ENCODE assay signal across 1 cellular context in the genomic region with DNA sequence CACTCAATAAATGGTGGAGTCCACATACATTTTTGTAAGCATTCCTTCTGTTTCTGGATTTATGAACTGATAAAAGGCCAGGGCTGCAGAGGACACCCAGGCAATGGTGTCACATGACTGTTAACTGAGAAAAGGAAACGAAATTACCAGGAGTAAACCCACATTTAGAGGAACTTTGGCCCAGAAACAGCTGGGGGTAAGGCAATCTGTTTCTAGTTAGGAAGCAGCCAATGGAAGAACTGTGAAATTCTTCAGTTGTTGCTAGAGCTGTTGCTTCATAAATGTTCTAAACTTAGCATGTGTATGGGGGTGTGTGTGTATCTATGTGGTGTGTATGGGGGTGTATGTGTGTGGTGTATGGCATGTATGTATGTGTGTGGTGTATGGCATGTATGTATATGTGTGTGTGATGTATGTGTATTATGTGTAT.
A peak's percentile ranks its signal among the peaks of the same experiment; 100 is the strongest.
TF ChIP-seq lines count a peak whose summit lies in the region.

No MANE protein-coding gene starts in this region.

TF ChIP-seq in K562, 482 proteins besides CTCF, POLR2A, EP300 and RAD21 (continued from another document):
- TF ChIP-seq KAT2B (IDR thresholded peaks at IDR 0.05; ENCODE audit: low read depth, low read length) (no peak), ZNF124 (CRISPR knock-in tag; IDR thresholded peaks at IDR 0.05) (no peak), TOE1 (IDR thresholded peaks at IDR 0.05; ENCODE audit: borderline replicate concordance) (peak; percentile 81; the same call in 1 of the 2 replicates), TOE1 (CRISPR knock-in tag; IDR thresholded peaks at IDR 0.05; ENCODE audit: borderline replicate concordance, low read depth) (no peak), CEBPB (tag; IDR thresholded peaks at IDR 0.05) (peak; percentile 33; the same call in 1 of the 2 replicates), POLR2H (tag; IDR thresholded peaks at IDR 0.05; ENCODE audit: low read depth) (no peak), NONO (IDR thresholded peaks at IDR 0.05; ENCODE audit: low read depth in 2 of 2, low read length in 1 of 2) (no peak), GABPB1 (CRISPR knock-in tag; IDR thresholded peaks at IDR 0.05) (no peak), CBFA2T2 (conservative IDR thresholded peaks at IDR 0.05) (0 out of 2 replicates have a peak, but pooled peaks have one; percentile 6), ELF4 (CRISPR knock-in tag; IDR thresholded peaks at IDR 0.05) (peak; percentile 31; the same call in 1 of the 2 replicates), ZKSCAN8 (CRISPR knock-in tag; IDR thresholded peaks at IDR 0.05) (peak; percentile 97), TEAD1 (CRISPR knock-in tag; IDR thresholded peaks at IDR 0.05) (0 out of 4 replicates have a peak, but pooled peaks of 1 of the 2 experiments have one; percentile 33), GATA2 (CRISPR knock-in tag; IDR thresholded peaks at IDR 0.05) (no peak)
- TF ChIP-seq, protein P1, sequence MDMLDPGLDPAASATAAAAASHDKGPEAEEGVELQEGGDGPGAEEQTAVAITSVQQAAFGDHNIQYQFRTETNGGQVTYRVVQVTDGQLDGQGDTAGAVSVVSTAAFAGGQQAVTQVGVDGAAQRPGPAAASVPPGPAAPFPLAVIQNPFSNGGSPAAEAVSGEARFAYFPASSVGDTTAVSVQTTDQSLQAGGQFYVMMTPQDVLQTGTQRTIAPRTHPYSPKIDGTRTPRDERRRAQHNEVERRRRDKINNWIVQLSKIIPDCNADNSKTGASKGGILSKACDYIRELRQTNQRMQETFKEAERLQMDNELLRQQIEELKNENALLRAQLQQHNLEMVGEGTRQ (CRISPR knock-in tag; IDR thresholded peaks at IDR 0.05), result peak; percentile 25; the same call in 1 of the 2 replicates
- TF ChIP-seq, protein P2, sequence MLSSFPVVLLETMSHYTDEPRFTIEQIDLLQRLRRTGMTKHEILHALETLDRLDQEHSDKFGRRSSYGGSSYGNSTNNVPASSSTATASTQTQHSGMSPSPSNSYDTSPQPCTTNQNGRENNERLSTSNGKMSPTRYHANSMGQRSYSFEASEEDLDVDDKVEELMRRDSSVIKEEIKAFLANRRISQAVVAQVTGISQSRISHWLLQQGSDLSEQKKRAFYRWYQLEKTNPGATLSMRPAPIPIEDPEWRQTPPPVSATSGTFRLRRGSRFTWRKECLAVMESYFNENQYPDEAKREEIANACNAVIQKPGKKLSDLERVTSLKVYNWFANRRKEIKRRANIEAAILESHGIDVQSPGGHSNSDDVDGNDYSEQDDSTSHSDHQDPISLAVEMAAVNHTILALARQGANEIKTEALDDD (IDR thresholded peaks at IDR 0.05), result peak; percentile 77
- TF ChIP-seq, protein P3, sequence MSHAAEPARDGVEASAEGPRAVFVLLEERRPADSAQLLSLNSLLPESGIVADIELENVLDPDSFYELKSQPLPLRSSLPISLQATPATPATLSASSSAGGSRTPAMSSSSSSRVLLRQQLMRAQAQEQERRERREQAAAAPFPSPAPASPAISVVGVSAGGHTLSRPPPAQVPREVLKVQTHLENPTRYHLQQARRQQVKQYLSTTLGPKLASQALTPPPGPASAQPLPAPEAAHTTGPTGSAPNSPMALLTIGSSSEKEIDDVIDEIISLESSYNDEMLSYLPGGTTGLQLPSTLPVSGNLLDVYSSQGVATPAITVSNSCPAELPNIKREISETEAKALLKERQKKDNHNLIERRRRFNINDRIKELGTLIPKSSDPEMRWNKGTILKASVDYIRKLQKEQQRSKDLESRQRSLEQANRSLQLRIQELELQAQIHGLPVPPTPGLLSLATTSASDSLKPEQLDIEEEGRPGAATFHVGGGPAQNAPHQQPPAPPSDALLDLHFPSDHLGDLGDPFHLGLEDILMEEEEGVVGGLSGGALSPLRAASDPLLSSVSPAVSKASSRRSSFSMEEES (CRISPR knock-in tag; IDR thresholded peaks at IDR 0.05), result peak; percentile 96
